Comparison of ENCODE assay signal across 20 cellular contexts in genomic region chr2:239272626-239273025, GRCh38.
A peak's percentile ranks its signal among the peaks of the same experiment; 100 is the strongest.
DNase-seq lines count a peak whose midpoint lies in the region; ATAC-seq and TF ChIP-seq lines count a peak whose summit lies in the region.
"Had no signal": no experiment of that assay in that cellular context is flagged by ENCODE, and none has a peak within 500 bp of the region (broad histone marks: within the 10 kb centered on the region; RNA-seq: fewer than 3 reads in every experiment).

No MANE protein-coding gene starts in this region.

- H3K27ac ChIP-seq in CD4-positive, CD25-positive, alpha-beta regulatory T cell (ENCODE audit: insufficient read depth, low read length, poor library complexity, severe bottlenecking) = no peak overlapping the region
- H3K27ac ChIP-seq in HCT116 (ENCODE audit: low read depth, low read length) (no peak overlapping the region; the same call in 1 of the 2 replicates), esophagus squamous epithelium (peak overlapping the region in 3 of 4 donors; percentile 23 to 87 (median 49)), sigmoid colon (peak overlapping the region; percentile 23 to 89 (median 83))
- H3K27ac ChIP-seq: brain microvascular endothelial cell, SJCRH30 had no signal

- DNase-seq in CD4-positive, CD25-positive, alpha-beta regulatory T cell = no peak
- DNase-seq in HCT116 (ENCODE audit: low read depth, low spot score) (no peak), esophagus squamous epithelium (lab: John Stamatoyannopoulos, UW) (no peak), sigmoid colon (no peak), AG20443 (ENCODE audit: low spot score) (no peak)
- DNase-seq in activated effector memory CD4-positive, alpha-beta T cell treated with anti-CD3 and anti-CD28 coated beads, Interleukin-2, amount 50 U/mL, for 16 hours = no peak
- DNase-seq: activated naive CD8-positive, alpha-beta T cell treated with anti-CD3 and anti-CD28 coated beads for 36 hours; activated T-cell treated with anti-CD3 and anti-CD28 coated beads, Interleukin-2, amount 50 U/mL, for 1 hour; brain microvascular endothelial cell; foreskin melanocyte; GF-D8; NCI-H1105; NCI-H69; occipital lobe; SJCRH30; stimulated activated CD4-positive, alpha-beta T cell treated with anti-CD3 and anti-CD28 coated beads, Interleukin-2, amount 100 ng/mL, for 48 hours had no signal

- no TSS peak for BruUV-seq in HCT116 (replicated peaks; lab: Mats Ljungman, UMichigan)

- peak overlapping the region in 3 of 4 donors; percentile 49 to 84 (median 83) for H3K4me3 Mint-ChIP-seq in CD4-positive, CD25-positive, alpha-beta regulatory T cell
- H3K4me3 Mint-ChIP-seq: B cell had no signal

- H3K4me1 ChIP-seq in CD4-positive, CD25-positive, alpha-beta regulatory T cell (ENCODE audit: control insufficient read depth, insufficient read depth, low read length, poor library complexity, severe bottlenecking) = peaks cover 47% of the 10 kb centered on the region
- H3K4me1 ChIP-seq in HCT116 (ENCODE audit: control insufficient read depth in 1 of 2, insufficient read depth in 2 of 2, low read length in 2 of 2) (peaks cover 64 to 93% of the 10 kb centered on the region in 2 experiments), esophagus squamous epithelium (peaks cover 37 to 81% (median 53%) of the 10 kb centered on the region in 3 donors), sigmoid colon (peaks cover 0 to 100% (median 98%) of the 10 kb centered on the region in 4 donors)

- H3K36me3 ChIP-seq in CD4-positive, CD25-positive, alpha-beta regulatory T cell (ENCODE audit: control insufficient read depth, insufficient read depth, low read length) = peaks cover 3% of the 10 kb centered on the region
- H3K36me3 ChIP-seq in HCT116 (ENCODE audit: control insufficient read depth in 1 of 2, insufficient read depth in 2 of 2, low read length in 2 of 2) (no peaks in the 10 kb centered on the region), esophagus squamous epithelium (no peaks in the 10 kb centered on the region), sigmoid colon (no peaks in the 10 kb centered on the region)
- H3K36me3 ChIP-seq: brain microvascular endothelial cell, SJCRH30, uterus had no signal

- peaks cover 80% of the 10 kb centered on the region for H3K79me2 ChIP-seq in HCT116 (ENCODE audit: insufficient read depth, low read length)

- RAD21 ChIA-PET in HCT116 (lab: Charles Lee; ENCODE audit: low non-redundant PET in 1 of 2, low total read pairs in 2 of 2, uncharacterized antibody in 2 of 2, unreplicated experiment in 2 of 2) = no interaction called here

- no peaks in the 10 kb centered on the region for H3K27me3 ChIP-seq in CD4-positive, CD25-positive, alpha-beta regulatory T cell (ENCODE audit: control insufficient read depth, insufficient read depth, low read length)
- H3K27me3 ChIP-seq in HCT116 (ENCODE audit: insufficient read depth, low read length) (no peaks in the 10 kb centered on the region), esophagus squamous epithelium (no peaks in the 10 kb centered on the region), sigmoid colon (no peaks in the 10 kb centered on the region)
- H3K27me3 ChIP-seq: brain microvascular endothelial cell, SJCRH30, uterus had no signal

- H3K9ac ChIP-seq in HCT116 (ENCODE audit: low read length) = peak overlapping the region; percentile 81; the same call in 1 of the 2 replicates

- CTCF ChIA-PET in HCT116 (lab: Charles Lee) = no interaction called here

- intact Hi-C loops in HCT116 (cut with micrococcal nuclease) (no loop called here), esophagus squamous epithelium (cut with DNase I) (no loop called here), sigmoid colon (cut with DNase I) (no loop called here)

- WGBS in esophagus squamous epithelium, 2 donors = 87 to 94% methylated on average over 5 to 7 of the region's 9 CpGs
- 96 to 97% methylated on average over 9 of the region's 9 CpGs for WGBS in sigmoid colon, 2 donors

- H3K4me1 Mint-ChIP-seq in CD4-positive, CD25-positive, alpha-beta regulatory T cell = peaks cover 32 to 84% (median 60%) of the 10 kb centered on the region in 4 donors

- no peak overlapping the region for H2AFZ ChIP-seq in HCT116 (ENCODE audit: low read depth, low read length, poor library complexity, severe bottlenecking)

- TF ChIP-seq EP300 in sigmoid colon (IDR thresholded peaks at IDR 0.05) = no peak

- POLR2A ChIA-PET in HCT116 (lab: Charles Lee) = no interaction called here

- H3K9me3 ChIP-seq in CD4-positive, CD25-positive, alpha-beta regulatory T cell (ENCODE audit: control insufficient read depth in 2 of 2, low read length in 2 of 2) = no peaks in the 10 kb centered on the region
- no peaks in the 10 kb centered on the region for H3K9me3 ChIP-seq in HCT116 (ENCODE audit: control insufficient read depth in 1 of 2, insufficient read depth in 1 of 2, low read depth in 1 of 2, low read length in 2 of 2)
- no peaks in the 10 kb centered on the region for H3K9me3 ChIP-seq in esophagus squamous epithelium
- no peaks in the 10 kb centered on the region for H3K9me3 ChIP-seq in sigmoid colon
- H3K9me3 ChIP-seq: SJCRH30, uterus had no signal

- H3K4me2 ChIP-seq in HCT116 (ENCODE audit: low read length) = peak overlapping the region; percentile 94

- peak overlapping the region in 2 of 3 donors; percentile 97 to 98 for H3K27ac Mint-ChIP-seq in CD4-positive, CD25-positive, alpha-beta regulatory T cell
- H3K27ac Mint-ChIP-seq: activated naive CD8-positive, alpha-beta T cell treated with anti-CD3 and anti-CD28 coated beads for 36 hours; B cell had no signal

- TF ChIP-seq CTCF in HCT116 (IDR thresholded peaks at IDR 0.05 in 2 of 3, conservative IDR thresholded peaks at IDR 0.05 in 1 of 3; ENCODE audit: borderline replicate concordance in 1 of 3, insufficient read depth in 1 of 3, low read depth in 2 of 3, low read length in 2 of 3) (no peak), esophagus squamous epithelium (IDR thresholded peaks at IDR 0.05) (no peak), sigmoid colon (IDR thresholded peaks at IDR 0.05) (no peak)

- H3K9me3 Mint-ChIP-seq in CD4-positive, CD25-positive, alpha-beta regulatory T cell = no peaks in the 10 kb centered on the region

- no peaks in the 10 kb centered on the region for H3K9me2 ChIP-seq in HCT116 (ENCODE audit: insufficient read depth)

- no peaks in the 10 kb centered on the region for H3K27me3 Mint-ChIP-seq in CD4-positive, CD25-positive, alpha-beta regulatory T cell

- H3K36me3 Mint-ChIP-seq in CD4-positive, CD25-positive, alpha-beta regulatory T cell = peaks cover 8% of the 10 kb centered on the region

- H4K20me1 ChIP-seq in HCT116 (ENCODE audit: insufficient read depth) = no peaks in the 10 kb centered on the region

- no peak overlapping the region for H3K4me3 ChIP-seq in CD4-positive, CD25-positive, alpha-beta regulatory T cell (ENCODE audit: low read depth, low read length)
- H3K4me3 ChIP-seq in HCT116 (replicated peaks in 1 of 2; ENCODE audit: low read depth in 1 of 2, low read length in 2 of 2) (no peak overlapping the region), esophagus squamous epithelium (no peak overlapping the region), sigmoid colon (no peak overlapping the region)
- H3K4me3 ChIP-seq: GM12878, SJCRH30, uterus had no signal

- TF ChIP-seq RAD21 in HCT116 (IDR thresholded peaks at IDR 0.05; ENCODE audit: low read depth) = no peak

- no peak for TF ChIP-seq POLR2A in HCT116 (IDR thresholded peaks at IDR 0.05; ENCODE audit: borderline replicate concordance, extremely low read depth, insufficient read depth, insufficient read length)
- no peak for TF ChIP-seq POLR2A in esophagus squamous epithelium (IDR thresholded peaks at IDR 0.05)
- no peak for TF ChIP-seq POLR2A in sigmoid colon (IDR thresholded peaks at IDR 0.05)

- ATAC-seq in CD4-positive, CD25-positive, alpha-beta regulatory T cell (ENCODE audit: low read depth in 2 of 2) = no peak
- ATAC-seq in HCT116 (no peak), GM18909 (IDR thresholded peaks at IDR 0.05; ENCODE audit: poor library complexity, unreplicated experiment) (no peak)
- ATAC-seq: GM12878 had no signal

TF ChIP-seq in HCT116, 20 proteins besides CTCF, POLR2A, EP300 and RAD21:
- no peak for TF ChIP-seq ZBTB33 (IDR thresholded peaks at IDR 0.05; ENCODE audit: extremely low read depth, insufficient replicate concordance, low read length)
- TF ChIP-seq, protein P1, sequence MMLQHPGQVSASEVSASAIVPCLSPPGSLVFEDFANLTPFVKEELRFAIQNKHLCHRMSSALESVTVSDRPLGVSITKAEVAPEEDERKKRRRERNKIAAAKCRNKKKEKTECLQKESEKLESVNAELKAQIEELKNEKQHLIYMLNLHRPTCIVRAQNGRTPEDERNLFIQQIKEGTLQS (IDR thresholded peaks at IDR 0.05) = no peak

Comparison
In these comparisons a context has a peak if more than half of its experiments do, and no peak if none do; other contexts are left out.
1. H3K27ac ChIP-seq: peak in esophagus squamous epithelium (3 of 4) and sigmoid colon (4 of 4); none in CD4-positive, CD25-positive, alpha-beta regulatory T cell (single experiment) and HCT116 (single experiment).